12 cellular contexts compared by ENCODE assay signal in the genomic region with DNA sequence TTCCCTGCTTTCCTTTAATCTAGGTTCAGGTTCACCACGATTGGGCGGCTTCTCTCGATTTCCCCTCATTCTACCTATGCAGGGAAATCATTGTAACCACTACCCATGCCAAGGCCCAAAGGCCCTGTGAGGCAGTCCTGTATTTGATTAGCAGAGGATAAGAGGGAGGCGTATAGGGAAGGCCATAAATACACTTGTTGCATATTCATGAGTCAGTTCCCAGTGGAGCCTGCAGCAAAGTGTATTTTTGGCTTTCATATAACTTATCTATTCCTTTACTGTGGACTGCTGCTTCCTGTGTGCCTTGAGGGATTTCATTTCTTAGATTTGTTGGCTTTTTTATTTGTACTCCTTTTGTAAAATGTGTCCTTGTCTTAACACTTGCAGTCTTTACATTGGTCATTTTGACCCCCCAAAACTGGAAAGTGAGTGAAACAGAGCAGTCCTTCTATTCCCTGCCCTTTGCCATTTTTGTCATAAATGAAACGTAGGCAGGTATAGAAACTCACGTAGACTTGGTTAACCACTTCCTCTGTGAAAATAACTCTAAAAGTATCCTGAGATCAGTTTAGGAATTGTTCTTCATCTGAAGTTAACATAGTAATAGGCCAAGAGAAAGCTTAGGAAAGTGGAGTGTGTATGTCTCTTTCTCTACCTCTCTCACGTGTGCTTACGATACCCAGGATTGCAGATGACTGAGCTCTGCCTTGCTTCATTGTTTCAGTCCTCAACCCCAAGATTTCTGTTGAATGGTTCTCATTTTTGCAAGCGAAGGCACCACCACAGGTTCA. TPM values are rescaled to one million over a fixed set of nuclear protein-coding genes. Genes with fewer than 3 reads are reported as not detected.
DNase-seq lines count a peak whose midpoint lies in the region; ATAC-seq and TF ChIP-seq lines count a peak whose summit lies in the region.
"Had no signal": no experiment of that assay in that cellular context is flagged by ENCODE, and none has a peak within 500 bp of the region (broad histone marks: within the 10 kb centered on the region; RNA-seq: fewer than 3 reads in every experiment).

No MANE protein-coding gene starts in this region.

- peaks cover 52% of the 10 kb centered on the region for H3K36me3 Mint-ChIP-seq in activated CD8-positive, alpha-beta memory T cell treated with anti-CD3 and anti-CD28 coated beads, Interleukin-2, amount 10 ng/mL, durations not matched to agents 7 days and 5 days
- peaks cover 54% of the 10 kb centered on the region for H3K36me3 Mint-ChIP-seq in activated CD8-positive, alpha-beta T cell treated with anti-CD3 and anti-CD28 coated beads for 36 hours (ENCODE audit: low read depth)

- H3K27ac Mint-ChIP-seq in activated CD8-positive, alpha-beta memory T cell treated with anti-CD3 and anti-CD28 coated beads, Interleukin-2, amount 10 ng/mL, durations not matched to agents 7 days and 5 days, result peak overlapping the region; percentile 91
- H3K27ac Mint-ChIP-seq in activated CD8-positive, alpha-beta T cell treated with anti-CD3 and anti-CD28 coated beads for 36 hours, result peak overlapping the region; percentile 96

- peak; percentile 48 for ATAC-seq in activated CD8-positive, alpha-beta memory T cell treated with anti-CD3 and anti-CD28 coated beads, Interleukin-2, amount 10 ng/mL, durations not matched to agents 7 days and 5 days
- ATAC-seq in GM21576 (IDR thresholded peaks at IDR 0.05; ENCODE audit: unreplicated experiment) (peak; percentile 44), psoas muscle (peak in 3 of 4 donors; percentile 39 to 43 (median 43)), lower lobe of right lung (no peak)
- ATAC-seq in activated CD8-positive, alpha-beta T cell treated with anti-CD3 and anti-CD28 coated beads for 36 hours, result peak; percentile 73

- H3K4me1 ChIP-seq in psoas muscle (peaks cover 30% of the 10 kb centered on the region), lower lobe of right lung (no peaks in the 10 kb centered on the region)

- H3K36me3 ChIP-seq in psoas muscle (ENCODE audit: insufficient read depth in 1 of 2, low read depth in 1 of 2) (peaks cover 8 to 88% of the 10 kb centered on the region in 2 donors), lower lobe of right lung (peaks cover 99% of the 10 kb centered on the region)

- no peaks in the 10 kb centered on the region for H3K9me3 ChIP-seq in psoas muscle
- no peaks in the 10 kb centered on the region for H3K9me3 ChIP-seq in lower lobe of right lung

- WGBS in psoas muscle, 3 donors, result 79 to 85% (median 82%) methylated on average over 9 of the region's 9 CpGs

- POLR2A ChIA-PET in activated CD8-positive, alpha-beta T cell treated with anti-CD3 and anti-CD28 coated beads for 36 hours (lab: Charles Lee), result interaction anchor here (0.6 to 2.3 kb wide), 4 partner anchors 11 to 114 kb away, joined by 3 to 12 read pairs (median 4); no protein-coding TSS in a partner anchor

- no peaks in the 10 kb centered on the region for H3K27me3 Mint-ChIP-seq in activated CD8-positive, alpha-beta memory T cell treated with anti-CD3 and anti-CD28 coated beads, Interleukin-2, amount 10 ng/mL, durations not matched to agents 7 days and 5 days
- no peaks in the 10 kb centered on the region for H3K27me3 Mint-ChIP-seq in activated CD8-positive, alpha-beta T cell treated with anti-CD3 and anti-CD28 coated beads for 36 hours

- peaks cover 35% of the 10 kb centered on the region for H3K4me1 Mint-ChIP-seq in activated CD8-positive, alpha-beta memory T cell treated with anti-CD3 and anti-CD28 coated beads, Interleukin-2, amount 10 ng/mL, durations not matched to agents 7 days and 5 days
- H3K4me1 Mint-ChIP-seq in activated CD8-positive, alpha-beta T cell treated with anti-CD3 and anti-CD28 coated beads for 36 hours (ENCODE audit: low read depth), result peaks cover 40% of the 10 kb centered on the region
- H3K4me1 Mint-ChIP-seq: H9 had no signal

- H3K4me3 ChIP-seq in psoas muscle, result no peak overlapping the region
- no peak overlapping the region for H3K4me3 ChIP-seq in lower lobe of right lung

- intact Hi-C loops in activated CD8-positive, alpha-beta T cell treated with anti-CD3 and anti-CD28 coated beads for 36 hours (cut with micrococcal nuclease), result no loop called here
- intact Hi-C loops in psoas muscle (cut with DNase I) (no loop called here), lower lobe of right lung (cut with DNase I) (no loop called here)

- H3K4me3 Mint-ChIP-seq in activated CD8-positive, alpha-beta memory T cell treated with anti-CD3 and anti-CD28 coated beads, Interleukin-2, amount 10 ng/mL, durations not matched to agents 7 days and 5 days, result peak overlapping the region; percentile 5
- peak overlapping the region; percentile 51 for H3K4me3 Mint-ChIP-seq in activated CD8-positive, alpha-beta T cell treated with anti-CD3 and anti-CD28 coated beads for 36 hours
- H3K4me3 Mint-ChIP-seq: H9 had no signal

- H3K27ac ChIP-seq in psoas muscle, result peak overlapping the region; percentile 32
- H3K27ac ChIP-seq in lower lobe of right lung, result no peak overlapping the region

- no peak for TF ChIP-seq CTCF in activated CD8-positive, alpha-beta T cell treated with anti-CD3 and anti-CD28 coated beads for 36 hours (IDR thresholded peaks at IDR 0.05)
- no peak for TF ChIP-seq CTCF in psoas muscle (IDR thresholded peaks at IDR 0.05)
- no peak for TF ChIP-seq CTCF in lower lobe of right lung (IDR thresholded peaks at IDR 0.05)

- CTCF ChIA-PET in activated CD8-positive, alpha-beta memory T cell treated with anti-CD3 and anti-CD28 coated beads, Interleukin-2, amount 10 ng/mL, durations not matched to agents 7 days and 5 days (lab: Charles Lee), result interaction anchor here (0.9 to 3.5 kb wide), 7 partner anchors 10 to 189 kb away, joined by 3 to 47 read pairs (median 4); partner anchors contain the start of genes CITED4 and NFYC
- CTCF ChIA-PET in activated CD8-positive, alpha-beta T cell treated with anti-CD3 and anti-CD28 coated beads for 36 hours (lab: Charles Lee), result interaction anchor here (1.0 to 4.0 kb wide), 7 partner anchors 10 to 187 kb away, joined by 3 to 92 read pairs (median 5); no protein-coding TSS in a partner anchor

- H3K27me3 ChIP-seq in psoas muscle (ENCODE audit: insufficient read depth in 3 of 3, low read length in 2 of 3) (no peaks in the 10 kb centered on the region), lower lobe of right lung (ENCODE audit: low read depth) (no peaks in the 10 kb centered on the region)

- no peaks in the 10 kb centered on the region for H3K9me3 Mint-ChIP-seq in activated CD8-positive, alpha-beta memory T cell treated with anti-CD3 and anti-CD28 coated beads, Interleukin-2, amount 10 ng/mL, durations not matched to agents 7 days and 5 days (ENCODE audit: low read depth)
- no peaks in the 10 kb centered on the region for H3K9me3 Mint-ChIP-seq in activated CD8-positive, alpha-beta T cell treated with anti-CD3 and anti-CD28 coated beads for 36 hours
- H3K9me3 Mint-ChIP-seq: H9 had no signal

- no peak for DNase-seq in activated CD8-positive, alpha-beta memory T cell treated with anti-CD3 and anti-CD28 coated beads, Interleukin-2, amount 10 ng/mL, durations not matched to agents 7 days and 5 days
- no peak for DNase-seq in activated CD8-positive, alpha-beta memory T cell treated with anti-CD3 and anti-CD28 coated beads, Interleukin-2, amount 50 U/mL, for 48 hours
- peak; percentile 17 for DNase-seq in activated CD8-positive, alpha-beta T cell treated with anti-CD3 and anti-CD28 coated beads for 36 hours
- DNase-seq in psoas muscle (no peak), KG1 (lab: John Stamatoyannopoulos, UW) (no peak), HK-2 (ENCODE audit: unreplicated experiment) (no peak), lower lobe of right lung (no peak)
- DNase-seq: aorta, H9, posterior cingulate gyrus had no signal

RNA-seq across cellular contexts. Expression of gene KCNQ4, which starts 19.6 kb away (rescaled TPM):
- total RNA-seq in activated CD8-positive, alpha-beta memory T cell treated with anti-CD3 and anti-CD28 coated beads, Interleukin-2, amount 10 ng/mL, durations not matched to agents 7 days and 5 days, result under 1 TPM; 0.12 to 0.44 TPM
- under 1 TPM; 0.38 to 0.43 TPM for total RNA-seq in activated CD8-positive, alpha-beta T cell treated with anti-CD3 and anti-CD28 coated beads for 36 hours
- 1 to 10 TPM; 4.6 to 9.1 (median 6.3) TPM for total RNA-seq in psoas muscle
- polyA plus RNA-seq in psoas muscle, result 1 to 10 TPM; 1.9 to 2.7 (median 2.1) TPM
- 0.89 TPM for total RNA-seq in lower lobe of right lung
- total RNA-seq: lung microvascular endothelial cell had no signal

Comparison
In these comparisons a context has a peak if more than half of its experiments do, and no peak if none do; other contexts are left out.
1. ATAC-seq: peak in activated CD8-positive, alpha-beta memory T cell treated with anti-CD3 and anti-CD28 coated beads, Interleukin-2, amount 10 ng/mL, durations not matched to agents 7 days and 5 days (single experiment), GM21576 (single experiment), activated CD8-positive, alpha-beta T cell treated with anti-CD3 and anti-CD28 coated beads for 36 hours (single experiment) and psoas muscle (3 of 4); none in lower lobe of right lung (0 of 2).